In genomic region chr2:130846686-130847375, GRCh38 we compare ENCODE assay signal across 24 cellular contexts. TPM values are rescaled to one million over a fixed set of nuclear protein-coding genes. Genes with fewer than 3 reads are reported as not detected.
DNase-seq lines count a peak whose midpoint lies in the region; ATAC-seq and TF ChIP-seq lines count a peak whose summit lies in the region.
"Had no signal": no experiment of that assay in that cellular context is flagged by ENCODE, and none has a peak within 500 bp of the region (broad histone marks: within the 10 kb centered on the region; RNA-seq: fewer than 3 reads in every experiment).

No MANE protein-coding gene starts in this region.

- no peaks in the 10 kb centered on the region for H3K9me3 Mint-ChIP-seq in HFFc6
- H3K9me3 Mint-ChIP-seq in osteocyte (ENCODE audit: unreplicated experiment): no peaks in the 10 kb centered on the region
- H3K9me3 Mint-ChIP-seq: activated CD4-positive, alpha-beta T cell treated with anti-CD3 and anti-CD28 coated beads, Interleukin-2, amount 10 ng/mL, durations not matched to agents 7 days and 5 days; activated naive CD8-positive, alpha-beta T cell treated with anti-CD3 and anti-CD28 coated beads for 36 hours; activated T-helper 17 cell treated with anti-CD3 and anti-CD28 coated beads, Interleukin-2, amount 50 U/mL, for 72 hours; memory B cell; naive thymus-derived CD4-positive, alpha-beta T cell; stimulated activated naive CD8-positive, alpha-beta T cell treated with anti-CD3 and anti-CD28 coated beads, Interleukin-15, Interleukin-2, amounts not matched to agents 100 ng/mL and 50 ng/mL, for 24 hours had no signal

- TF ChIP-seq POLR2A in prostate gland (IDR thresholded peaks at IDR 0.05): no peak

- H3K4me1 Mint-ChIP-seq in HFFc6 (ENCODE audit: low read depth): no peaks in the 10 kb centered on the region; the same call in 1 of the 2 replicates
- H3K4me1 Mint-ChIP-seq in osteocyte (ENCODE audit: unreplicated experiment): no peaks in the 10 kb centered on the region
- H3K4me1 Mint-ChIP-seq: activated CD4-positive, alpha-beta T cell treated with anti-CD3 and anti-CD28 coated beads, Interleukin-2, amount 10 ng/mL, durations not matched to agents 7 days and 5 days; activated naive CD8-positive, alpha-beta T cell treated with anti-CD3 and anti-CD28 coated beads for 36 hours; activated T-helper 17 cell treated with anti-CD3 and anti-CD28 coated beads, Interleukin-2, amount 50 U/mL, for 72 hours; naive thymus-derived CD4-positive, alpha-beta T cell had no signal

- H3K4me3 ChIP-seq in skeletal muscle cell (ENCODE audit: low read depth, low read length): no peak overlapping the region
- no peak overlapping the region for H3K4me3 ChIP-seq in prostate gland
- H3K4me3 ChIP-seq: SJCRH30, skin epidermis, upper lobe of left lung had no signal

- H3K36me3 Mint-ChIP-seq in HFFc6 (ENCODE audit: low read depth) (no peaks in the 10 kb centered on the region), osteocyte (ENCODE audit: unreplicated experiment) (no peaks in the 10 kb centered on the region)
- H3K36me3 Mint-ChIP-seq: activated naive CD8-positive, alpha-beta T cell treated with anti-CD3 and anti-CD28 coated beads for 36 hours; brain; memory B cell; naive thymus-derived CD4-positive, alpha-beta T cell had no signal

- peaks cover 17% of the 10 kb centered on the region for H3K27me3 Mint-ChIP-seq in HFFc6 (ENCODE audit: insufficient read depth)
- no peaks in the 10 kb centered on the region for H3K27me3 Mint-ChIP-seq in osteocyte (ENCODE audit: unreplicated experiment)
- H3K27me3 Mint-ChIP-seq: activated CD4-positive, alpha-beta T cell treated with anti-CD3 and anti-CD28 coated beads, Interleukin-2, amount 10 ng/mL, durations not matched to agents 7 days and 5 days; brain; stimulated activated naive CD8-positive, alpha-beta T cell treated with anti-CD3 and anti-CD28 coated beads, Interleukin-15, Interleukin-2, amounts not matched to agents 100 ng/mL and 50 ng/mL, for 24 hours had no signal

- no peaks in the 10 kb centered on the region for H3K27me3 ChIP-seq in foreskin keratinocyte
- H3K27me3 ChIP-seq in prostate gland (replicated peaks; ENCODE audit: insufficient read depth): no peaks in the 10 kb centered on the region
- H3K27me3 ChIP-seq: upper lobe of left lung had no signal

- no peak for TF ChIP-seq CTCF in HFFc6 (IDR thresholded peaks at IDR 0.05)
- TF ChIP-seq CTCF in foreskin keratinocyte (conservative IDR thresholded peaks at IDR 0.05): no peak
- TF ChIP-seq CTCF in prostate gland (IDR thresholded peaks at IDR 0.05): no peak
- TF ChIP-seq CTCF in osteocyte (IDR thresholded peaks at IDR 0.05): no peak

- 82% methylated on average over 18 of the region's 18 CpGs for WGBS in prostate gland

- no peaks in the 10 kb centered on the region for H3K36me3 ChIP-seq in prostate gland
- H3K36me3 ChIP-seq: SJCRH30, upper lobe of left lung had no signal

- H3K9me3 ChIP-seq in prostate gland: no peaks in the 10 kb centered on the region
- H3K9me3 ChIP-seq: SJCRH30, upper lobe of left lung had no signal

- H3K4me1 ChIP-seq in foreskin keratinocyte: no peaks in the 10 kb centered on the region
- H3K4me1 ChIP-seq in prostate gland (replicated peaks): no peaks in the 10 kb centered on the region
- H3K4me1 ChIP-seq: SJCRH30, upper lobe of left lung had no signal

- H3K27ac ChIP-seq in foreskin keratinocyte: no peak overlapping the region
- H3K27ac ChIP-seq in prostate gland: no peak overlapping the region
- H3K27ac ChIP-seq: SJCRH30, skin epidermis, upper lobe of left lung had no signal

- H3K27ac Mint-ChIP-seq in HFFc6 (no peak overlapping the region), osteocyte (ENCODE audit: unreplicated experiment) (no peak overlapping the region)
- H3K27ac Mint-ChIP-seq: activated CD4-positive, alpha-beta T cell treated with anti-CD3 and anti-CD28 coated beads, Interleukin-2, amount 10 ng/mL, durations not matched to agents 7 days and 5 days; activated T-helper 17 cell treated with anti-CD3 and anti-CD28 coated beads, Interleukin-2, amount 50 U/mL, for 72 hours; memory B cell; naive thymus-derived CD4-positive, alpha-beta T cell; progenitor cell of endocrine pancreas; stimulated activated naive CD8-positive, alpha-beta T cell treated with anti-CD3 and anti-CD28 coated beads, Interleukin-15, Interleukin-2, amounts not matched to agents 100 ng/mL and 50 ng/mL, for 24 hours had no signal

- ATAC-seq in foreskin keratinocyte (peak; percentile 8), HG03432 (IDR thresholded peaks at IDR 0.05; ENCODE audit: unreplicated experiment) (no peak), GM18520 (IDR thresholded peaks at IDR 0.05; ENCODE audit: unreplicated experiment) (no peak)
- ATAC-seq: activated T-helper 17 cell treated with anti-CD3 and anti-CD28 coated beads, Interleukin-2, amount 50 U/mL, for 72 hours; naive thymus-derived CD4-positive, alpha-beta T cell had no signal

- intact Hi-C loops in prostate gland (cut with DNase I): no loop called here

- DNase-seq in HFFc6 (peak; percentile 5), T1000 (lab: John Stamatoyannopoulos, UW) (peak; percentile 67), foreskin keratinocyte (peak in 1 of 2 donors; percentile 61), skeletal muscle cell (ENCODE audit: low read depth) (peak; percentile 47), prostate gland (ENCODE audit: low spot score) (no peak), osteocyte (ENCODE audit: extremely low spot score, unreplicated experiment) (no peak)
- DNase-seq: activated CD4-positive, alpha-beta T cell treated with anti-CD3 and anti-CD28 coated beads, Interleukin-2, amount 10 ng/mL, durations not matched to agents 7 days and 5 days; activated naive CD8-positive, alpha-beta T cell treated with anti-CD3 and anti-CD28 coated beads for 36 hours; DND-41; foreskin melanocyte; hypothalamus; naive thymus-derived CD4-positive, alpha-beta T cell; NCI-H1436 treated with DMSO at 0.1 percent for 48 hours; NCI-H2171; SJCRH30 had no signal

- H3K4me3 Mint-ChIP-seq in HFFc6 (no peak overlapping the region), osteocyte (ENCODE audit: unreplicated experiment) (no peak overlapping the region)
- H3K4me3 Mint-ChIP-seq: activated CD4-positive, alpha-beta T cell treated with anti-CD3 and anti-CD28 coated beads, Interleukin-2, amount 10 ng/mL, durations not matched to agents 7 days and 5 days; activated naive CD8-positive, alpha-beta T cell treated with anti-CD3 and anti-CD28 coated beads for 36 hours; activated T-helper 17 cell treated with anti-CD3 and anti-CD28 coated beads, Interleukin-2, amount 50 U/mL, for 72 hours; brain; memory B cell; naive thymus-derived CD4-positive, alpha-beta T cell; stimulated activated naive CD8-positive, alpha-beta T cell treated with anti-CD3 and anti-CD28 coated beads, Interleukin-15, Interleukin-2, amounts not matched to agents 100 ng/mL and 50 ng/mL, for 24 hours had no signal

RNA-seq across cellular contexts. Expression of gene ARHGEF4, which starts 10.1 kb away (rescaled TPM):
- 1 to 10 TPM in 5 of 6 experiments, under 1 TPM in 1; 0.94 to 2.2 (median 1.4) TPM for total RNA-seq in HFFc6 (2021; fragmentation: NEBNext Ultra II Directional; extraction: Animal tissue kit (Norgen Biotek cat#: 25700))
- 22.5 and 22.9 TPM in 2 replicates for total RNA-seq in foreskin keratinocyte
- 13.8 and 14.1 TPM in 2 replicates for polyA plus RNA-seq in foreskin keratinocyte
- 10 to 100 TPM in 1 of 2 donors, 1 to 10 TPM in 1; 9.6 to 56.0 TPM for total RNA-seq in prostate gland
- 2.6 and 3.2 TPM in 2 replicates for total RNA-seq in osteocyte
- total RNA-seq: activated T-helper 17 cell treated with anti-CD3 and anti-CD28 coated beads, Interleukin-2, amount 50 U/mL, for 72 hours had no signal

Comparison
In these comparisons a context has a peak if more than half of its experiments do, and no peak if none do; other contexts are left out.
1. DNase-seq: peak in HFFc6 (single experiment), T1000 (single experiment) and skeletal muscle cell (single experiment); none in prostate gland (single experiment) and osteocyte (single experiment).